In genomic region chr20:48970681-48971370, GRCh38 we compare ENCODE assay signal across 26 cellular contexts.
"Had no signal": no experiment of that assay in that cellular context is flagged by ENCODE, and none has a peak within 500 bp of the region (broad histone marks: within the 10 kb centered on the region; RNA-seq: fewer than 3 reads in every experiment).

No MANE protein-coding gene starts in this region.

- H3K27me3 ChIP-seq: gastroesophageal sphincter, pancreas, right atrium auricular region, thyroid gland had no signal

- H3K27ac ChIP-seq: gastroesophageal sphincter, pancreas, psoas muscle, right atrium auricular region, skin epidermis, thyroid gland had no signal

- DNase-seq: activated B cell treated with CpG ODN at 0.5 μM for 24 hours; activated CD4-positive, alpha-beta T cell treated with anti-CD3 and anti-CD28 coated beads for 36 hours; activated CD4-positive, alpha-beta T cell treated with anti-CD3 and anti-CD28 coated beads, Interleukin-2, amount 50 U/mL, for 4 hours; activated CD8-positive, alpha-beta memory T cell treated with anti-CD3 and anti-CD28 coated beads for 24 hours; activated CD8-positive, alpha-beta memory T cell treated with anti-CD3 and anti-CD28 coated beads, Interleukin-2, amount 50 U/mL, for 4 hours; activated T-cell treated with anti-CD3 and anti-CD28 coated beads, Interleukin-2, amount 50 U/mL, for 24 hours; aorta; effector CD4-positive, alpha-beta T cell; head of caudate nucleus; hypothalamus; left ventricle myocardium superior; mammary epithelial cell; midbrain; pancreas; psoas muscle; stimulated activated CD4-positive, alpha-beta T cell treated with anti-CD3 and anti-CD28 coated beads, Interleukin-1b, Interleukin-23, amount 100 ng/mL, for 48 hours; substantia nigra; T-helper 9 cell; thyroid gland had no signal

- H3K4me1 ChIP-seq: pancreas, psoas muscle, right atrium auricular region, thyroid gland had no signal

- ATAC-seq: activated CD4-positive, alpha-beta T cell treated with anti-CD3 and anti-CD28 coated beads for 36 hours; activated naive CD4-positive, alpha-beta T cell treated with anti-CD3 and anti-CD28 coated beads, Interleukin-2, amount 50 U/mL, for 72 hours; activated T-helper 17 cell treated with anti-CD3 and anti-CD28 coated beads, Interleukin-2, amount 50 U/mL, for 72 hours; gastroesophageal sphincter; left ventricle myocardium superior; natural killer cell treated with Interleukin-12 subunit alpha and Interleukin-12 subunit beta and Interleukin-15 and Interleukin-18, amount 100 ng/mL, for 72 hours; pancreas had no signal

- H3K9me3 ChIP-seq: gastroesophageal sphincter, pancreas, psoas muscle, right atrium auricular region, thyroid gland had no signal

- FAIRE-seq: endometrium, pancreas had no signal

- H3K4me3 ChIP-seq: gastroesophageal sphincter, pancreas, psoas muscle, right atrium auricular region, skin epidermis, thyroid gland had no signal
